8 cellular contexts compared by ENCODE assay signal in genomic region chr12:89461649-89462612, GRCh38.
DNase-seq lines count a peak whose midpoint lies in the region; ATAC-seq, FAIRE-seq and TF ChIP-seq lines count a peak whose summit lies in the region.

No MANE protein-coding gene starts in this region.

- intact Hi-C loops in lower lobe of right lung (cut with DNase I) = loop anchor here (10.0 kb wide), 1 partner anchor 417 kb away; no protein-coding TSS in a partner anchor

- H3K56ac ChIP-seq in H9 (ENCODE audit: insufficient read length, low read depth, low read length) = no peak overlapping the region

- WGBS in H9 (ENCODE audit: extremely low coverage, insufficient read length, low lambda C conversion rate) = no CpG with 5 or more reads among the region's 6 CpGs

- H3K4me3 Mint-ChIP-seq in activated T-cell treated with anti-CD3 and anti-CD28 coated beads, Interleukin-2, amount 50 U/mL, for 24 hours = peak overlapping the region; percentile 39
- H3K4me3 Mint-ChIP-seq in H9 = no peak overlapping the region
- no peak overlapping the region for H3K4me3 Mint-ChIP-seq in type B pancreatic cell

- H2BK20ac ChIP-seq in H9 (ENCODE audit: low read depth, low read length, poor library complexity, severe bottlenecking) = no peak overlapping the region

- no peaks in the 10 kb centered on the region for H3K9me3 ChIP-seq in H9 (ENCODE audit: control insufficient read depth, low read depth, low read length)
- no peaks in the 10 kb centered on the region for H3K9me3 ChIP-seq in lower lobe of right lung

- no peaks in the 10 kb centered on the region for H3K27me3 ChIP-seq in H9 (ENCODE audit: insufficient read depth, low read length)
- H3K27me3 ChIP-seq in lower lobe of right lung (ENCODE audit: low read depth) = no peaks in the 10 kb centered on the region

- no peaks in the 10 kb centered on the region for H3K9me3 Mint-ChIP-seq in activated T-cell treated with anti-CD3 and anti-CD28 coated beads, Interleukin-2, amount 50 U/mL, for 24 hours
- H3K9me3 Mint-ChIP-seq in H9 (no peaks in the 10 kb centered on the region), type B pancreatic cell (no peaks in the 10 kb centered on the region)

- H2BK120ac ChIP-seq in H9 (ENCODE audit: low read depth, low read length, poor library complexity, severe bottlenecking) = no peak overlapping the region

- H2AK5ac ChIP-seq in H9 (ENCODE audit: insufficient read length, low read length) = no peak overlapping the region

- H3K4me1 ChIP-seq in H9 (ENCODE audit: insufficient read depth, low read length) (no peaks in the 10 kb centered on the region; the same call in 1 of the 2 replicates), lower lobe of right lung (peaks cover 17% of the 10 kb centered on the region)

- H3K14ac ChIP-seq in H9 (ENCODE audit: insufficient read depth, low read length) = no peak overlapping the region

- H3K4ac ChIP-seq in H9 (ENCODE audit: low read depth, low read length) = no peak overlapping the region

- no peak overlapping the region for H2BK15ac ChIP-seq in H9 (ENCODE audit: low read depth, low read length)

- no peak overlapping the region for H3K4me2 ChIP-seq in H9 (ENCODE audit: insufficient read depth, insufficient read length, low read length)

- no peak overlapping the region for H2BK12ac ChIP-seq in H9 (ENCODE audit: insufficient read length, low read depth, low read length)

- peak overlapping the region; percentile 51 for H3K27ac Mint-ChIP-seq in activated T-cell treated with anti-CD3 and anti-CD28 coated beads, Interleukin-2, amount 50 U/mL, for 24 hours
- no peak overlapping the region for H3K27ac Mint-ChIP-seq in H9
- H3K27ac Mint-ChIP-seq in type B pancreatic cell = no peak overlapping the region

- H3K18ac ChIP-seq in H9 (ENCODE audit: insufficient read length, low read depth, low read length) = no peak overlapping the region

- no peak overlapping the region for H4K8ac ChIP-seq in H9 (replicated peaks; ENCODE audit: insufficient read length, low read depth, low read length)

- no peak overlapping the region for H4K5ac ChIP-seq in H9 (ENCODE audit: insufficient read length, low read depth, low read length)

- H3K23me2 ChIP-seq in H9 (ENCODE audit: insufficient read length, low read depth, low read length, poor library complexity, severe bottlenecking) = no peaks in the 10 kb centered on the region

- TF ChIP-seq CTCF in H9 (conservative IDR thresholded peaks at IDR 0.05) (peak; percentile 75), LNCAP (IDR thresholded peaks at IDR 0.05) (peak; percentile 64), lower lobe of right lung (IDR thresholded peaks at IDR 0.05) (peak; percentile 66), type B pancreatic cell (conservative IDR thresholded peaks at IDR 0.05) (peak; percentile 86)

- FAIRE-seq in colon (lab: Jason Lieb, UNC) = peak; percentile 80

- H3K79me1 ChIP-seq in H9 (ENCODE audit: insufficient read depth, low read depth, low read length, poor library complexity, severe bottlenecking) = no peaks in the 10 kb centered on the region

- no peak overlapping the region for H3K9ac ChIP-seq in H9 (ENCODE audit: extremely low read depth, insufficient read length, low read length)

- H2BK5ac ChIP-seq in H9 (ENCODE audit: insufficient read length, low read length) = no peak overlapping the region

- peaks cover 32% of the 10 kb centered on the region for H3K4me1 Mint-ChIP-seq in activated T-cell treated with anti-CD3 and anti-CD28 coated beads, Interleukin-2, amount 50 U/mL, for 24 hours (ENCODE audit: low read depth)
- H3K4me1 Mint-ChIP-seq in H9 = peaks cover 8 to 10% of the 10 kb centered on the region in 2 experiments; a peak in 3 of 4 replicates
- peaks cover 16% of the 10 kb centered on the region for H3K4me1 Mint-ChIP-seq in type B pancreatic cell (ENCODE audit: unreplicated experiment)

- H3K27ac ChIP-seq in H9 (ENCODE audit: insufficient read length, low read depth, low read length) (no peak overlapping the region), lower lobe of right lung (peak overlapping the region; percentile 44)

- H2AFZ ChIP-seq in H9 (ENCODE audit: low read length) = no peak overlapping the region

- H3K4me3 ChIP-seq in lower lobe of right lung = peak overlapping the region; percentile 19

- no peaks in the 10 kb centered on the region for H4K20me1 ChIP-seq in H9 (ENCODE audit: control insufficient read depth, insufficient read depth, insufficient read length)

- H3T11ph ChIP-seq in H9 (ENCODE audit: low read length) = no peak overlapping the region

- peaks cover 49% of the 10 kb centered on the region for H3K36me3 Mint-ChIP-seq in activated T-cell treated with anti-CD3 and anti-CD28 coated beads, Interleukin-2, amount 50 U/mL, for 24 hours (ENCODE audit: low read depth)
- no peaks in the 10 kb centered on the region for H3K36me3 Mint-ChIP-seq in H9 (ENCODE audit: insufficient read depth in 1 of 3, low read depth in 3 of 3)
- H3K36me3 Mint-ChIP-seq in type B pancreatic cell = peaks cover 5% of the 10 kb centered on the region

- H4K91ac ChIP-seq in H9 (ENCODE audit: insufficient read length, low read depth, low read length) = no peak overlapping the region

- no peaks in the 10 kb centered on the region for H3K36me3 ChIP-seq in lower lobe of right lung

- ATAC-seq in lower lobe of right lung = peak; percentile 90 to 94

- no peak for DNase-seq in activated T-cell treated with anti-CD3 and anti-CD28 coated beads, Interleukin-2, amount 50 U/mL, for 24 hours
- DNase-seq in activated T-cell treated with anti-CD3 and anti-CD28 coated beads for 4 hours (no peak), H9 (no peak), RKO (ENCODE audit: low spot score) (peak; percentile 88), lower lobe of right lung (no peak), type B pancreatic cell (ENCODE audit: extremely low spot score, unreplicated experiment) (no peak)

- H3K23ac ChIP-seq in H9 (ENCODE audit: insufficient read length, low read depth, low read length) = no peak overlapping the region

- no peaks in the 10 kb centered on the region for H3K27me3 Mint-ChIP-seq in activated T-cell treated with anti-CD3 and anti-CD28 coated beads, Interleukin-2, amount 50 U/mL, for 24 hours
- no peaks in the 10 kb centered on the region for H3K27me3 Mint-ChIP-seq in H9 (ENCODE audit: low read depth)
- H3K27me3 Mint-ChIP-seq in type B pancreatic cell = no peaks in the 10 kb centered on the region

- H3K79me2 ChIP-seq in H9 (ENCODE audit: insufficient read depth, low read length) = no peaks in the 10 kb centered on the region
